In the genomic region with DNA sequence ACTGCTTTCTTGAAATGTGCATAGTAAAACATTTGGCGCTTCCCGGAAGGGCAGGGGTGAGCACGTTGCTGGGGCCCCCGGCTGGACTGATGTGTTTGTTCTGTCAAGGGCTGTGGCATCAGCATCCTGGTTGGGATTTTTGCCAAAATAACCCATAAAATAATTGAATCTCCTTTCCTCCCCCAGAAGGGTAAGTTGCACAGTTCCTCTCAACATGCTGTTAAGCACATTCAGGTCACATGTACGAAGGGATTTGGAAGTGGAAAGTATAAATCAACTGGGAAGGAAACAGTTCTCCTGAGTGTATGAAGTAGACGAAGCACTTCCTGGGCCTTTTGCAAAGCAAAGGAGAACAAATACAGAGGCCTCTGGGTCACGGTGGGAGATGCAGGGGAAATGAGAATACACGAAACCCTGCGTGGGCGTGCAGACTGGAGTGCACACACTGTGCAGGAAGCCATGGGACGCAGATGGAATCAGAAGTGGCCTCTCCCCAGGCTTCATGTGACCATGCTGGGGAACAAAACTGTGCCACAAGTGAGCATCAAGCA, we compare ENCODE assay signal across 2 cellular contexts.
TF ChIP-seq lines count a peak whose summit lies in the region.

No MANE protein-coding gene starts in this region.

TF ChIP-seq in HEK293, 187 proteins besides CTCF, POLR2A, EP300 and RAD21 (continued from another document):
- TF ChIP-seq, protein P1, sequence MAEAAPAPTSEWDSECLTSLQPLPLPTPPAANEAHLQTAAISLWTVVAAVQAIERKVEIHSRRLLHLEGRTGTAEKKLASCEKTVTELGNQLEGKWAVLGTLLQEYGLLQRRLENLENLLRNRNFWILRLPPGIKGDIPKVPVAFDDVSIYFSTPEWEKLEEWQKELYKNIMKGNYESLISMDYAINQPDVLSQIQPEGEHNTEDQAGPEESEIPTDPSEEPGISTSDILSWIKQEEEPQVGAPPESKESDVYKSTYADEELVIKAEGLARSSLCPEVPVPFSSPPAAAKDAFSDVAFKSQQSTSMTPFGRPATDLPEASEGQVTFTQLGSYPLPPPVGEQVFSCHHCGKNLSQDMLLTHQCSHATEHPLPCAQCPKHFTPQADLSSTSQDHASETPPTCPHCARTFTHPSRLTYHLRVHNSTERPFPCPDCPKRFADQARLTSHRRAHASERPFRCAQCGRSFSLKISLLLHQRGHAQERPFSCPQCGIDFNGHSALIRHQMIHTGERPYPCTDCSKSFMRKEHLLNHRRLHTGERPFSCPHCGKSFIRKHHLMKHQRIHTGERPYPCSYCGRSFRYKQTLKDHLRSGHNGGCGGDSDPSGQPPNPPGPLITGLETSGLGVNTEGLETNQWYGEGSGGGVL (tag by site-specific recombination; IDR thresholded peaks at IDR 0.05): peak; percentile 39; the same call in 1 of the 2 replicates
- TF ChIP-seq ZBTB20 (tag by site-specific recombination; IDR thresholded peaks at IDR 0.05): 0 out of 2 replicates have a peak, but pooled peaks have one; percentile 35
- TF ChIP-seq ZBTB1 (tag by site-specific recombination; IDR thresholded peaks at IDR 0.05): no peak
- TF ChIP-seq, protein P2, sequence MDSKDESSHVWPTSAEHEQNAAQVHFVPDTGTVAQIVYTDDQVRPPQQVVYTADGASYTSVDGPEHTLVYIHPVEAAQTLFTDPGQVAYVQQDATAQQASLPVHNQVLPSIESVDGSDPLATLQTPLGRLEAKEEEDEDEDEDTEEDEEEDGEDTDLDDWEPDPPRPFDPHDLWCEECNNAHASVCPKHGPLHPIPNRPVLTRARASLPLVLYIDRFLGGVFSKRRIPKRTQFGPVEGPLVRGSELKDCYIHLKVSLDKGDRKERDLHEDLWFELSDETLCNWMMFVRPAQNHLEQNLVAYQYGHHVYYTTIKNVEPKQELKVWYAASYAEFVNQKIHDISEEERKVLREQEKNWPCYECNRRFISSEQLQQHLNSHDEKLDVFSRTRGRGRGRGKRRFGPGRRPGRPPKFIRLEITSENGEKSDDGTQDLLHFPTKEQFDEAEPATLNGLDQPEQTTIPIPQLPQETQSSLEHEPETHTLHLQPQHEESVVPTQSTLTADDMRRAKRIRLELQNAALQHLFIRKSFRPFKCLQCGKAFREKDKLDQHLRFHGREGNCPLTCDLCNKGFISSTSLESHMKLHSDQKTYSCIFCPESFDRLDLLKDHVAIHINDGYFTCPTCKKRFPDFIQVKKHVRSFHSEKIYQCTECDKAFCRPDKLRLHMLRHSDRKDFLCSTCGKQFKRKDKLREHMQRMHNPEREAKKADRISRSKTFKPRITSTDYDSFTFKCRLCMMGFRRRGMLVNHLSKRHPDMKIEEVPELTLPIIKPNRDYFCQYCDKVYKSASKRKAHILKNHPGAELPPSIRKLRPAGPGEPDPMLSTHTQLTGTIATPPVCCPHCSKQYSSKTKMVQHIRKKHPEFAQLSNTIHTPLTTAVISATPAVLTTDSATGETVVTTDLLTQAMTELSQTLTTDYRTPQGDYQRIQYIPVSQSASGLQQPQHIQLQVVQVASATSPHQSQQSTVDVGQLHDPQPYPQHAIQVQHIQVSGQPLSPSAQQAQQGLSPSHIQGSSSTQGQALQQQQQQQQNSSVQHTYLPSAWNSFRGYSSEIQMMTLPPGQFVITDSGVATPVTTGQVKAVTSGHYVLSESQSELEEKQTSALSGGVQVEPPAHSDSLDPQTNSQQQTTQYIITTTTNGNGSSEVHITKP (tag by site-specific recombination; IDR thresholded peaks at IDR 0.05): 0 out of 2 replicates have a peak, but pooled peaks have one; percentile 55

TF ChIP-seq in GM12878, 131 proteins besides CTCF, POLR2A, EP300 and RAD21 (continued from another document):
- TF ChIP-seq, protein P3, sequence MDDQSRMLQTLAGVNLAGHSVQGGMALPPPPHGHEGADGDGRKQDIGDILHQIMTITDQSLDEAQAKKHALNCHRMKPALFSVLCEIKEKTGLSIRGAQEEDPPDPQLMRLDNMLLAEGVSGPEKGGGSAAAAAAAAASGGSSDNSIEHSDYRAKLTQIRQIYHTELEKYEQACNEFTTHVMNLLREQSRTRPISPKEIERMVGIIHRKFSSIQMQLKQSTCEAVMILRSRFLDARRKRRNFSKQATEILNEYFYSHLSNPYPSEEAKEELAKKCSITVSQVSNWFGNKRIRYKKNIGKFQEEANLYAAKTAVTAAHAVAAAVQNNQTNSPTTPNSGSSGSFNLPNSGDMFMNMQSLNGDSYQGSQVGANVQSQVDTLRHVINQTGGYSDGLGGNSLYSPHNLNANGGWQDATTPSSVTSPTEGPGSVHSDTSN (IDR thresholded peaks at IDR 0.05; ENCODE audit: insufficient replicate concordance, low read depth, low read length): no peak
- TF ChIP-seq ZNF622 (IDR thresholded peaks at IDR 0.05): no peak
TF ChIP-seq in GM12878: peak in this region for 2.
